In the genomic region with DNA sequence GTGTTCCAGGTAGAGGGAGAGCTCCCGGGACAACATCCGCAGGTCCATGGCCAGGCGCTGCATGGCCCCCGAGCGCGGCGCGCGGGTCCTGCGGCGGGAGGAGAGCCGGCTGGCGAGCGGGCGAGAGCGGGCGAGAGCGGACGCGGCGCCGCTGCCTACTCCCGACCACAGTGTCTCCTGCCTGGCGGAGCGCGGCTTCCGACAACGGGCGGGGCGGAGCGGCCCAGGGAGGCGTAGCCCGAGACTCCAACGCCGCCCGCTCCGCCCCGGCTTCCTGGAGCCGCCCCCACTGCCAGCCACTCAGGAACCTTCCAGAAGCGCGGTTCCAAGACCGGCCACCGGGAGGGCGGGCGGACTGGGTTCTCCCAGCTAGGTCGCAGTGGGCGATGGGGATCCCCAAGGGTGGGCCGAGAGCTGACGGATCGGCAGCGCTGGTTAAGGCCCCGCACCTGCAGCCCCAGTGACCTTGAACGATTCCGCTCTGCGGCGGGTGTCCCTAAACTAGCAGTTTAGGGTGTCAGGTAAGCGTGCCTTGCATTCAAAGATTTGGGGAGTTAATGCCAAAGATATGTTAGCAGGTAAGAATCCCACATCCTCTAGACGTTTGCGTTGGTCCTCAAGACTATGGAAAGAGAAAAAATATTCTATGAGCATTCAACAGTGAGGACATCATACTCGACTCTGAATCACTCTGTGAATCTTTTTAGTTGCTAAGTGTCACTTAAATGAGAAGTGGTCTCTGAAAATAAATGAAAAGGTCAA, we compare ENCODE assay signal across 8 cellular contexts.
DNase-seq lines count a peak whose midpoint lies in the region; ATAC-seq lines count a peak whose summit lies in the region.

A gene with protein sequence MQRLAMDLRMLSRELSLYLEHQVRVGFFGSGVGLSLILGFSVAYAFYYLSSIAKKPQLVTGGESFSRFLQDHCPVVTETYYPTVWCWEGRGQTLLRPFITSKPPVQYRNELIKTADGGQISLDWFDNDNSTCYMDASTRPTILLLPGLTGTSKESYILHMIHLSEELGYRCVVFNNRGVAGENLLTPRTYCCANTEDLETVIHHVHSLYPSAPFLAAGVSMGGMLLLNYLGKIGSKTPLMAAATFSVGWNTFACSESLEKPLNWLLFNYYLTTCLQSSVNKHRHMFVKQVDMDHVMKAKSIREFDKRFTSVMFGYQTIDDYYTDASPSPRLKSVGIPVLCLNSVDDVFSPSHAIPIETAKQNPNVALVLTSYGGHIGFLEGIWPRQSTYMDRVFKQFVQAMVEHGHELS (minus strand): TSS at position 172 of the 762 bp plus-strand sequence. CDS start 109 bp downstream, at position 63.

- DNase-seq in AG20443 (ENCODE audit: low spot score) (peak; percentile 97), NCI-H345 treated with DMSO at 0.1 percent for 48 hours (lab: John Stamatoyannopoulos, UW; ENCODE audit: unreplicated experiment) (peak; percentile 55), cerebellar nuclear complex (lab: John Stamatoyannopoulos, UW) (peak; percentile 11 to 73), kidney glomerular epithelial cell (lab: John Stamatoyannopoulos, UW) (peak; percentile 87)
- peak; percentile 91 for DNase-seq in activated CD4-positive, CD25-positive, alpha-beta regulatory T cell treated with anti-CD3 and anti-CD28 coated beads, Interleukin-2, amount 50 U/mL, for 72 hours
- DNase-seq in stimulated activated CD4-positive, alpha-beta T cell treated with anti-CD3 and anti-CD28 coated beads, Interleukin-1b, Interleukin-23, amount 100 ng/mL, for 1 hour (ENCODE audit: low read depth in 2 of 2), result peak; percentile 74 to 75

- ATAC-seq in GM19023 (IDR thresholded peaks at IDR 0.05; ENCODE audit: unreplicated experiment), result peak; percentile 95
- peak; percentile 95 for ATAC-seq in HG03280 (IDR thresholded peaks at IDR 0.05; ENCODE audit: unreplicated experiment)

Comparison
In these comparisons a context has a peak if more than half of its experiments do, and no peak if none do; other contexts are left out.
1. Peak in every context shown above with its lines: DNase-seq and ATAC-seq.
2. DNase-seq: peak in every context shown above with its lines; median percentile 97 in AG20443; 91 in activated CD4-positive, CD25-positive, alpha-beta regulatory T cell treated with anti-CD3 and anti-CD28 coated beads, Interleukin-2, amount 50 U/mL, for 72 hours; 87 in kidney glomerular epithelial cell; 74 in stimulated activated CD4-positive, alpha-beta T cell treated with anti-CD3 and anti-CD28 coated beads, Interleukin-1b, Interleukin-23, amount 100 ng/mL, for 1 hour; 55 in NCI-H345 treated with DMSO at 0.1 percent for 48 hours; 42 in cerebellar nuclear complex.